ENCODE assay signal across 29 cellular contexts in the genomic region with DNA sequence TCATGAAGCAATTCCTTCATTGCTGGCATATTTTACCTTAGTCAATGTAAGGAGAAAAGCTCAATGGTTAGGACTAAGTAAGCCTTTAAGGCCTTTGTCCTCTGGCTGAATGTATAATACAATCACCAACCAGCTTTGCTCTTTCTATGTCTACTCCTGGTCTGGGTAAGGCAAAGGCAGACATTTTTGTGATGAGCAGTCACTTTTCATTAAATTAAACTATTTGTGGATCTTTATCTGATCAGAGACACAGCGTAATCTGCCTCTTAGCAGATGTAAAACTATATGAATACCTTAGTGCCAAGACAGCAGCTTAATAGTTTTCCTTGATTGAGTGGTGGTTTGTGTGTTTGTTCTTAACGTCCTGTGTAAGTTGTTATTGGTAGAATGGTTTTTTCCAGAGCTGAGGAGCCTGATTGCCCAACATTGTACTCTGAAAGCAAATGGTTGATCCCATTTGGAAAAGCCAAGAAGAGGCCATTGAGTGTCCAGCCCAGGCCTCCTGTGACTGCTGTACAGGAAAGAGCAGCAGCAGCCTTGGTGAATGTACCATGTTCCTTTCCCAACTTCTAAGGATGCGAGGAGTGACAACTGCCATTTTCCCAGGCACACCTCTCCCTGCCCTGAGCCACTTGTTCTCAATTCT. TPM values are rescaled to one million over a fixed set of nuclear protein-coding genes. Genes with fewer than 3 reads are reported as not detected.
DNase-seq lines count a peak whose midpoint lies in the region; ATAC-seq, FAIRE-seq and TF ChIP-seq lines count a peak whose summit lies in the region.
"Had no signal": no experiment of that assay in that cellular context is flagged by ENCODE, and none has a peak within 500 bp of the region (broad histone marks: within the 10 kb centered on the region; RNA-seq: fewer than 3 reads in every experiment).

No MANE protein-coding gene starts in this region.

- no peaks in the 10 kb centered on the region; the same call in 1 of the 2 replicates for H3K79me1 ChIP-seq in H1 (ENCODE audit: low read depth, low read length)

- H4K5ac ChIP-seq in H1 (ENCODE audit: insufficient read length, low read depth, low read length) = no peak overlapping the region

- no peak for DNase-seq in cardiac muscle cell (ENCODE audit: low read depth in 1 of 2, low spot score in 1 of 2)
- DNase-seq in left ventricle myocardium inferior = no peak
- no peak for DNase-seq in OCI-LY7 (ENCODE audit: low spot score)
- DNase-seq in H1 (ENCODE audit: low read depth in 1 of 2, low spot score in 2 of 2) = no peak
- DNase-seq in stimulated activated naive B cell treated with anti-CD40 and anti-IgM and Interleukin-4, amounts not matched to agents 10 μg/mL and 1 μg/mL and 100 μg/mL, for 72 hours = no peak
- DNase-seq in NCI-H2227 (lab: John Stamatoyannopoulos, UW; ENCODE audit: unreplicated experiment) = no peak
- no peak for DNase-seq in midbrain (lab: John Stamatoyannopoulos, UW)
- DNase-seq: activated CD4-positive, alpha-beta T cell treated with anti-CD3 and anti-CD28 coated beads for 48 hours; brain microvascular endothelial cell; CD4-positive, CD25-positive, alpha-beta regulatory T cell; effector memory CD8-positive, alpha-beta T cell; EL; foreskin keratinocyte; left cardiac atrium; mesendoderm; natural killer cell; NCI-H2081 treated with DMSO at 0.1 percent for 48 hours; NCI-H510A treated with DMSO at 0.1 percent for 48 hours; NK-92 treated with Interleukin-12 subunit alpha and Interleukin-12 subunit beta, amount 100 ng/mL, for 24 hours; right cardiac atrium; stimulated activated CD4-positive, alpha-beta T cell treated with anti-CD3 and anti-CD28 coated beads, Interleukin-4, amount 100 ng/mL, for 24 hours; stimulated activated naive CD8-positive, alpha-beta T cell treated with anti-CD3 and anti-CD28 coated beads, Interleukin-15, Interleukin-2, amounts not matched to agents 100 U/mL and 50 U/mL, for 24 hours; tibial artery had no signal

- intact Hi-C loops in left ventricle myocardium inferior (cut with micrococcal nuclease) = loop anchor here (5.0 kb wide), 1 partner anchor 61 kb away; no protein-coding TSS in a partner anchor
- intact Hi-C loops in OCI-LY7 (cut with micrococcal nuclease; ENCODE audit: unreplicated experiment) = loop anchor here (2.0 kb wide), 1 partner anchor 209 kb away; no protein-coding TSS in a partner anchor

- peaks cover 35 to 42% of the 10 kb centered on the region in 2 donors for H3K4me1 Mint-ChIP-seq in stimulated activated naive B cell treated with anti-CD40 and anti-IgM and Interleukin-4, amounts not matched to agents 10 μg/mL and 1 μg/mL and 100 μg/mL, for 72 hours

- H3K36me3 ChIP-seq in cardiac muscle cell (peaks cover 17% of the 10 kb centered on the region), left ventricle myocardium inferior (peaks cover 25% of the 10 kb centered on the region), OCI-LY7 (ENCODE audit: insufficient read depth, low read length) (peaks cover 51% of the 10 kb centered on the region), H1 (ENCODE audit: control insufficient read depth in 2 of 4, insufficient read depth in 4 of 4, low read length in 3 of 4) (peaks cover 2 to 29% (median 21%) of the 10 kb centered on the region in 4 experiments; a peak in 6 of 8 replicates)

- H3K9me3 Mint-ChIP-seq in stimulated activated naive B cell treated with anti-CD40 and anti-IgM and Interleukin-4, amounts not matched to agents 10 μg/mL and 1 μg/mL and 100 μg/mL, for 72 hours = no peaks in the 10 kb centered on the region
- H3K9me3 Mint-ChIP-seq: activated T-helper 2 cell treated with anti-CD3 and anti-CD28 coated beads, Interferon-gamma antibody, Interleukin-2, Interleukin-4, amounts not matched to agents 10 μg/mL and 5 μg/mL and 100 μg/mL, durations not matched to agents 14 hours and 24 hours and 36 hours; CD4-positive, CD25-positive, alpha-beta regulatory T cell; effector memory CD8-positive, alpha-beta T cell; IgD-negative memory B cell; natural killer cell; T-helper 1 cell treated with Interleukin-12 subunit alpha and Interleukin-12 subunit beta and Interleukin-4 antibody, amounts not matched to agents 30 μg/mL and 1 μg/mL, for 36 hours had no signal

- no peak overlapping the region for H2BK20ac ChIP-seq in H1 (ENCODE audit: low read length)

- TF ChIP-seq POLR2A in H1 (IDR thresholded peaks at IDR 0.05; ENCODE audit: control extremely low read depth in 1 of 2, low read depth in 2 of 2, low read length in 2 of 2) = no peak; a peak in 1 of 3 replicates

- H2BK12ac ChIP-seq in H1 (ENCODE audit: low read depth, low read length) = no peak overlapping the region

- no peaks in the 10 kb centered on the region for H3K9me3 ChIP-seq in cardiac muscle cell (ENCODE audit: low read depth)
- H3K9me3 ChIP-seq in left ventricle myocardium inferior (replicated peaks) = no peaks in the 10 kb centered on the region
- no peaks in the 10 kb centered on the region for H3K9me3 ChIP-seq in OCI-LY7 (ENCODE audit: low read length)
- no peaks in the 10 kb centered on the region for H3K9me3 ChIP-seq in H1 (ENCODE audit: insufficient read depth in 2 of 2, low read depth in 1 of 2, low read length in 1 of 2)
- H3K9me3 ChIP-seq: tibial artery had no signal

- H3K27me3 ChIP-seq in cardiac muscle cell = no peaks in the 10 kb centered on the region
- H3K27me3 ChIP-seq in left ventricle myocardium inferior (ENCODE audit: low read depth) = no peaks in the 10 kb centered on the region
- H3K27me3 ChIP-seq in H1 (replicated peaks in 1 of 4; ENCODE audit: control insufficient read depth in 3 of 4, extremely low read depth in 1 of 4, insufficient read depth in 3 of 4, low read length in 3 of 4) = no peaks in the 10 kb centered on the region
- H3K27me3 ChIP-seq: brain microvascular endothelial cell, foreskin keratinocyte, tibial artery had no signal

- no peak overlapping the region for H2AK5ac ChIP-seq in H1 (ENCODE audit: low read depth, low read length)

- no peaks in the 10 kb centered on the region; the same call in 1 of the 2 replicates for H3K79me2 ChIP-seq in OCI-LY7 (ENCODE audit: insufficient read depth, low read depth, low read length)
- H3K79me2 ChIP-seq in H1 (ENCODE audit: control insufficient read depth in 1 of 2, insufficient read depth in 2 of 2, low read length in 2 of 2) = no peaks in the 10 kb centered on the region

- TF ChIP-seq RAD21 in H1 (IDR thresholded peaks at IDR 0.05 in 1 of 2, conservative IDR thresholded peaks at IDR 0.05 in 1 of 2; ENCODE audit: low read depth in 2 of 2, low read length in 2 of 2) = no peak

- H3K4me1 ChIP-seq in cardiac muscle cell (ENCODE audit: low read depth) = peaks cover 8% of the 10 kb centered on the region
- H3K4me1 ChIP-seq in left ventricle myocardium inferior = peaks cover 21% of the 10 kb centered on the region
- peaks cover 44% of the 10 kb centered on the region for H3K4me1 ChIP-seq in OCI-LY7 (ENCODE audit: insufficient read depth, low read length, poor library complexity, severe bottlenecking)
- peaks cover 3 to 17% (median 15%) of the 10 kb centered on the region in 4 experiments for H3K4me1 ChIP-seq in H1 (replicated peaks in 1 of 4; ENCODE audit: control insufficient read depth in 3 of 4, insufficient read depth in 4 of 4, low read length in 3 of 4)
- H3K4me1 ChIP-seq: foreskin keratinocyte had no signal

- no peaks in the 10 kb centered on the region for H3K23me2 ChIP-seq in H1 (ENCODE audit: low read depth, low read length)

- H4K20me1 ChIP-seq in OCI-LY7 (ENCODE audit: insufficient read depth, low read length) (peaks cover 1% of the 10 kb centered on the region; the same call in 1 of the 2 replicates), H1 (replicated peaks in 1 of 2; ENCODE audit: control insufficient read depth in 1 of 2, insufficient read depth in 2 of 2, low read length in 2 of 2) (peaks cover 0 to 10% of the 10 kb centered on the region in 2 experiments)

- peak overlapping the region; percentile 9 for H3K27ac Mint-ChIP-seq in stimulated activated naive B cell treated with anti-CD40 and anti-IgM and Interleukin-4, amounts not matched to agents 10 μg/mL and 1 μg/mL and 100 μg/mL, for 72 hours
- H3K27ac Mint-ChIP-seq: activated T-helper 2 cell treated with anti-CD3 and anti-CD28 coated beads, Interferon-gamma antibody, Interleukin-2, Interleukin-4, amounts not matched to agents 10 μg/mL and 5 μg/mL and 100 μg/mL, durations not matched to agents 14 hours and 24 hours and 36 hours; T-helper 1 cell treated with Interleukin-12 subunit alpha and Interleukin-12 subunit beta and Interleukin-4 antibody, amounts not matched to agents 30 μg/mL and 1 μg/mL, for 36 hours had no signal

- H3K4me3 ChIP-seq in cardiac muscle cell = no peak overlapping the region
- H3K4me3 ChIP-seq in left ventricle myocardium inferior = no peak overlapping the region
- H3K4me3 ChIP-seq in OCI-LY7 (ENCODE audit: low read depth, low read length, poor library complexity, severe bottlenecking) = no peak overlapping the region
- no peak overlapping the region for H3K4me3 ChIP-seq in H1 (ENCODE audit: extremely low read depth in 1 of 4, insufficient read depth in 2 of 4, low read depth in 3 of 4, low read length in 4 of 4)
- H3K4me3 ChIP-seq: tibial artery had no signal

- no peak overlapping the region for H3K4ac ChIP-seq in H1 (replicated peaks; ENCODE audit: insufficient read length, low read depth, low read length)

- H3K4me2 ChIP-seq in OCI-LY7 (ENCODE audit: low read length) (no peak overlapping the region), H1 (ENCODE audit: insufficient read depth in 1 of 2, low read depth in 2 of 2, low read length in 2 of 2) (no peak overlapping the region)

- BruUV-seq in OCI-LY7 (replicated peaks; lab: Mats Ljungman, UMichigan) = no TSS peak

- CTCF ChIA-PET in OCI-LY7 (lab: Charles Lee; ENCODE audit: unreplicated experiment) (interaction anchor here (0.6 to 5.8 kb wide), 4 partner anchors 37 to 928 kb away, joined by 3 to 49 read pairs (median 3); a partner anchor contains a TSS), H1 (lab: Charles Lee; ENCODE audit: partially characterized antibody) (interaction anchor here (0.6 to 20.3 kb wide), 20 partner anchors 17 to 337 kb away, joined by 3 to 385 read pairs (median 8); a partner anchor contains a TSS)

- no peak overlapping the region for H3K9ac ChIP-seq in H1 (replicated peaks in 1 of 4; ENCODE audit: extremely low read depth in 1 of 4, low read depth in 3 of 4, low read length in 3 of 4)

- H3K56ac ChIP-seq in H1 (replicated peaks; ENCODE audit: insufficient read length, low read depth, low read length) = no peak overlapping the region

- TF ChIP-seq CTCF in cardiac muscle cell (IDR thresholded peaks at IDR 0.05; ENCODE audit: low read depth, low read length) (no peak), left ventricle myocardium inferior (IDR thresholded peaks at IDR 0.05; ENCODE audit: borderline replicate concordance) (no peak), OCI-LY7 (conservative IDR thresholded peaks at IDR 0.05; ENCODE audit: low read length) (no peak), H1 (IDR thresholded peaks at IDR 0.05; ENCODE audit: control extremely low read depth in 1 of 3, insufficient read depth in 1 of 3, low read depth in 1 of 3, low read length in 3 of 3) (no peak)

- peaks cover 17 to 29% of the 10 kb centered on the region in 2 donors for H3K36me3 Mint-ChIP-seq in stimulated activated naive B cell treated with anti-CD40 and anti-IgM and Interleukin-4, amounts not matched to agents 10 μg/mL and 1 μg/mL and 100 μg/mL, for 72 hours
- H3K36me3 Mint-ChIP-seq: IgD-negative memory B cell had no signal

- H2BK5ac ChIP-seq in H1 (ENCODE audit: low read depth, low read length) = no peak overlapping the region

- H3K23ac ChIP-seq in H1 (ENCODE audit: insufficient read length) = no peak overlapping the region

- H3K27me3 Mint-ChIP-seq in stimulated activated naive B cell treated with anti-CD40 and anti-IgM and Interleukin-4, amounts not matched to agents 10 μg/mL and 1 μg/mL and 100 μg/mL, for 72 hours = no peaks in the 10 kb centered on the region
- H3K27me3 Mint-ChIP-seq: CD4-positive, CD25-positive, alpha-beta regulatory T cell; effector memory CD8-positive, alpha-beta T cell; IgD-negative memory B cell had no signal

- no peak overlapping the region for H3K4me3 Mint-ChIP-seq in stimulated activated naive B cell treated with anti-CD40 and anti-IgM and Interleukin-4, amounts not matched to agents 10 μg/mL and 1 μg/mL and 100 μg/mL, for 72 hours
- H3K4me3 Mint-ChIP-seq: CD4-positive, CD25-positive, alpha-beta regulatory T cell; effector memory CD8-positive, alpha-beta T cell; IgD-negative memory B cell; natural killer cell; T-helper 1 cell treated with Interleukin-12 subunit alpha and Interleukin-12 subunit beta and Interleukin-4 antibody, amounts not matched to agents 30 μg/mL and 1 μg/mL, for 36 hours had no signal

- no peak overlapping the region for H2BK15ac ChIP-seq in H1 (ENCODE audit: low read length)

- no peak overlapping the region for H3K14ac ChIP-seq in H1 (ENCODE audit: insufficient read length)

- H2BK120ac ChIP-seq in H1 (replicated peaks; ENCODE audit: low read depth, low read length) = no peak overlapping the region

- ATAC-seq in stimulated activated naive B cell treated with anti-CD40 and anti-IgM and Interleukin-4, amounts not matched to agents 10 μg/mL and 1 μg/mL and 100 μg/mL, for 72 hours (replicated peaks) = no peak
- ATAC-seq in GM18873 (IDR thresholded peaks at IDR 0.05; ENCODE audit: low FRiP score, unreplicated experiment) = no peak
- ATAC-seq: effector memory CD8-positive, alpha-beta T cell; foreskin keratinocyte; left cardiac atrium; natural killer cell; right cardiac atrium; stimulated activated naive CD8-positive, alpha-beta T cell treated with anti-CD3 and anti-CD28 coated beads, Interleukin-15, Interleukin-2, amounts not matched to agents 100 U/mL and 50 U/mL, for 24 hours had no signal

- H3K9me2 ChIP-seq in OCI-LY7 (ENCODE audit: insufficient read depth, low read length) = no peaks in the 10 kb centered on the region

- no peak for TF ChIP-seq EP300 in H1 (IDR thresholded peaks at IDR 0.05; ENCODE audit: borderline replicate concordance in 1 of 2, low read depth in 2 of 2, low read length in 2 of 2)

- H4K91ac ChIP-seq in H1 (replicated peaks; ENCODE audit: insufficient read length, low read length) = no peak overlapping the region

- no peak overlapping the region for H3K18ac ChIP-seq in H1 (ENCODE audit: extremely low read depth, low read length)

- H3K27ac ChIP-seq in cardiac muscle cell (peak overlapping the region; percentile 41), left ventricle myocardium inferior (replicated peaks) (no peak overlapping the region), OCI-LY7 (ENCODE audit: low read depth, low read length, poor library complexity, severe bottlenecking) (peak overlapping the region; percentile 20), H1 (ENCODE audit: low read depth, low read length) (no peak overlapping the region)
- H3K27ac ChIP-seq: brain microvascular endothelial cell, foreskin keratinocyte had no signal

- no peak for FAIRE-seq in H1 (lab: Jason Lieb, UNC)
- FAIRE-seq: colon, RCC 7860 had no signal

- 91% methylated on average over 3 of the region's 3 CpGs; no CpG with 5 or more reads in 1 of the 2 experiments for WGBS in H1 (ENCODE audit: extremely low coverage in 1 of 2, insufficient coverage in 1 of 2, insufficient read length in 1 of 2, insufficient replicate concordance in 2 of 2, low coverage in 1 of 2, low lambda C conversion rate in 2 of 2, missing lambda C conversion rate in 1 of 2), 2 experiments

- H2AFZ ChIP-seq in OCI-LY7 (ENCODE audit: low read length) (no peak overlapping the region), H1 (ENCODE audit: low read length) (no peak overlapping the region)

- no peak overlapping the region for H4K8ac ChIP-seq in H1 (ENCODE audit: extremely low read depth, insufficient read depth, low read length)

- POLR2A ChIA-PET in OCI-LY7 (lab: Charles Lee) = interaction anchor here (0.5 to 1.1 kb wide), 4 partner anchors 21 to 1570 kb away, joined by 3 to 5 read pairs (median 4); no protein-coding TSS in a partner anchor
- POLR2A ChIA-PET in H1 (lab: Charles Lee; ENCODE audit: partially characterized antibody) = interaction anchor here (0.9 to 9.6 kb wide), 7 partner anchors 15 to 78 kb away, joined by 3 to 78 read pairs (median 4); no protein-coding TSS in a partner anchor

RNA-seq across cellular contexts. Expression of a gene that starts 16.5 kb away (rescaled TPM):
- total RNA-seq in cardiac muscle cell = 91.9 and 122 TPM in 2 replicates
- 70.4 and 79.4 TPM in 2 replicates for polyA plus RNA-seq in cardiac muscle cell
- 56.9 TPM for total RNA-seq in left ventricle myocardium inferior
- 108 and 113 TPM in 2 replicates for total RNA-seq in OCI-LY7 (2014; rRNA removed; shearing (Covaris generic))
- total RNA-seq in OCI-LY7 (2022) = 26.7 and 30.4 TPM in 2 replicates
- total RNA-seq in H1 (2021; fragmentation: NEBNext Ultra II Directional; extraction: Animal tissue kit (Norgen Biotek cat#: 25700)) = 74.0 and 78.3 TPM in 2 replicates
- polyA plus RNA-seq in H1 (2011; rRNA removed) = 61.4 and 83.5 TPM in 2 replicates
- polyA plus RNA-seq in H1 (2011; cell fraction: cytosol; rRNA removed) = 68.8 TPM
- polyA plus RNA-seq in H1 (2011; cell fraction: nucleus; rRNA removed) = 52.7 TPM
- 35.6 to 47.4 TPM (median 43.3 TPM) in 4 replicates for polyA plus RNA-seq in H1 (2012, experiment 1 of 2)
- polyA plus RNA-seq in H1 (2012, experiment 2 of 2) = 56.6 TPM
- 62.3 TPM for polyA plus RNA-seq in H1 (2013, experiment 1 of 2)
- 67.3 TPM for polyA plus RNA-seq in H1 (2013, experiment 2 of 2)
- 25.6 and 39.8 TPM in 2 replicates for polyA minus RNA-seq in H1 (2011; rRNA and poly(A)+ RNA removed)
- 50.7 TPM for polyA minus RNA-seq in H1 (2011; cell fraction: cytosol; rRNA and poly(A)+ RNA removed)
- polyA minus RNA-seq in H1 (2011; cell fraction: nucleus; rRNA and poly(A)+ RNA removed) = 39.2 TPM

Comparison
In these comparisons a context has a peak if more than half of its experiments do, and no peak if none do; other contexts are left out.
1. H3K27ac ChIP-seq: peak in cardiac muscle cell (single experiment) and OCI-LY7 (single experiment); none in left ventricle myocardium inferior (single experiment) and H1 (single experiment).